ENCODE assay signal across 9 cellular contexts in the genomic region with DNA sequence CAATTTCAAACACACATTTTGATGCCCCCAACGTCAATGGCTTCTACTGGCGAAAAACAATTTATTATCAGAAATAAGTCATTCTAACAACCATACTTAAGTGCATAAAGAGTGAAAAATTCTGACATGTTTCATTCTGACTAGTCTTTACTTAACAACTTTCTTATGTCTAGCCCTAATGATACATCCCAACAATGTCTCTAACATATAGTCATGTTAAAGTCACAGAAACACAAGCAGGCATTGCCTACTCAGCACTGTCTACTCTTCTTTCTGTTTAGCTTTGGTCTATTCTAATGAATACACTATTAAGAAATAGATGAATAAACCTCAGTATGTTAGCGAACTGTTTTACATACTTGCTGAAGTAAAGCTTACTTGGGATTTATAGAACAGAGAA.
"Had no signal": no experiment of that assay in that cellular context is flagged by ENCODE, and none has a peak within 500 bp of the region (broad histone marks: within the 10 kb centered on the region; RNA-seq: fewer than 3 reads in every experiment).

No MANE protein-coding gene starts in this region.

- H3K27ac Mint-ChIP-seq: IgD-negative memory B cell had no signal

- DNase-seq: IMR-90, KBM-7, KG1 had no signal

- H3K4me2 ChIP-seq: KMS-11 had no signal

- H3K9me3 Mint-ChIP-seq: IgD-negative memory B cell had no signal

- ATAC-seq: HepG2, K562 had no signal

- H3K4me1 Mint-ChIP-seq: IgD-negative memory B cell had no signal

- H3K4me3 Mint-ChIP-seq: IgD-negative memory B cell had no signal

- FAIRE-seq: HepG2, HTR-8/SVneo, K562 had no signal

- H3K9ac ChIP-seq: KMS-11 had no signal

- H3K4me3 ChIP-seq: K562 had no signal

- H3K36me3 Mint-ChIP-seq: IgD-negative memory B cell had no signal

- H3K27ac ChIP-seq: HL-60, KMS-11 had no signal
